ENCODE assay signal across 13 cellular contexts in genomic region chr1:23402286-23403037, GRCh38. TPM values are rescaled to one million over a fixed set of nuclear protein-coding genes. Genes with fewer than 3 reads are reported as not detected.
A peak's percentile ranks its signal among the peaks of the same experiment; 100 is the strongest.
DNase-seq lines count a peak whose midpoint lies in the region; ATAC-seq and TF ChIP-seq lines count a peak whose summit lies in the region.
"Had no signal": no experiment of that assay in that cellular context is flagged by ENCODE, and none has a peak within 500 bp of the region (broad histone marks: within the 10 kb centered on the region; RNA-seq: fewer than 3 reads in every experiment).

No MANE protein-coding gene starts in this region.

- no peak overlapping the region for H3K18ac ChIP-seq in trophoblast cell (ENCODE audit: low read length)

- H4K8ac ChIP-seq in trophoblast cell (ENCODE audit: low read depth, low read length) = no peak overlapping the region

- H3K27me3 ChIP-seq in PC-9 (ENCODE audit: insufficient read depth, low read depth) (no peaks in the 10 kb centered on the region), esophagus muscularis mucosa (no peaks in the 10 kb centered on the region), trophoblast cell (ENCODE audit: insufficient read depth, low read length) (no peaks in the 10 kb centered on the region)

- H2AFZ ChIP-seq in PC-9 (0 out of 2 replicates have a peak overlapping the region, but pooled peaks have one; percentile 57), trophoblast cell (ENCODE audit: insufficient read depth, low read length, poor library complexity) (no peak overlapping the region)
- H2AFZ ChIP-seq: parathyroid adenoma had no signal

- H3K4ac ChIP-seq in trophoblast cell (ENCODE audit: low read depth, low read length) = no peak overlapping the region

- H2BK120ac ChIP-seq in trophoblast cell (ENCODE audit: insufficient read depth, low read length, poor library complexity) = no peak overlapping the region

- H3K14ac ChIP-seq in trophoblast cell (ENCODE audit: low read length) = no peak overlapping the region

- no peak for TF ChIP-seq POLR2A in esophagus muscularis mucosa (IDR thresholded peaks at IDR 0.05; ENCODE audit: low read depth)

- no peaks in the 10 kb centered on the region for H3K9me2 ChIP-seq in PC-9 (ENCODE audit: insufficient read depth)

- ATAC-seq in HG03432 (IDR thresholded peaks at IDR 0.05; ENCODE audit: unreplicated experiment) = no peak
- no peak for ATAC-seq in GM21717 (IDR thresholded peaks at IDR 0.05; ENCODE audit: unreplicated experiment)
- ATAC-seq in HG02623 (IDR thresholded peaks at IDR 0.05; ENCODE audit: unreplicated experiment) = no peak

- no peaks in the 10 kb centered on the region for H3K36me3 ChIP-seq in PC-9 (ENCODE audit: low read depth)
- H3K36me3 ChIP-seq in esophagus muscularis mucosa = peaks cover 0 to 34% (median 0%) of the 10 kb centered on the region in 4 donors
- no peaks in the 10 kb centered on the region for H3K36me3 ChIP-seq in trophoblast cell (ENCODE audit: control insufficient read depth in 1 of 2, insufficient read depth in 2 of 2, low read length in 2 of 2)

- TF ChIP-seq CTCF in PC-9 (conservative IDR thresholded peaks at IDR 0.05) (no peak), esophagus muscularis mucosa (IDR thresholded peaks at IDR 0.05) (no peak)

- intact Hi-C loops in PC-9 (cut with micrococcal nuclease; ENCODE audit: unreplicated experiment) (loop anchor here (1.0 to 5.0 kb wide), 3 partner anchors 25 to 75 kb away; no protein-coding TSS in a partner anchor), esophagus muscularis mucosa (cut with DNase I) (loop anchor here (5.0 kb wide), 1 partner anchor 35 kb away; the partner anchor contains the start of gene ZNF436)

- no peaks in the 10 kb centered on the region for H4K20me1 ChIP-seq in PC-9 (ENCODE audit: insufficient read depth)

- no peak overlapping the region for H3K23ac ChIP-seq in trophoblast cell (ENCODE audit: low read length)

- no peak for TF ChIP-seq EP300 in esophagus muscularis mucosa (IDR thresholded peaks at IDR 0.05)

- peak overlapping the region; percentile 71 for H3K4me2 ChIP-seq in PC-9
- no peak overlapping the region for H3K4me2 ChIP-seq in trophoblast cell (ENCODE audit: low read length)

- no peak overlapping the region for H3K9ac ChIP-seq in trophoblast cell (ENCODE audit: low read length)
- H3K9ac ChIP-seq: parathyroid adenoma had no signal

- H3K79me2 ChIP-seq in PC-9 (ENCODE audit: low read depth) (no peaks in the 10 kb centered on the region), trophoblast cell (ENCODE audit: control insufficient read depth, insufficient read depth, low read length, poor library complexity) (no peaks in the 10 kb centered on the region)
- H3K79me2 ChIP-seq: parathyroid adenoma had no signal

- no peaks in the 10 kb centered on the region for H3K79me1 ChIP-seq in trophoblast cell (ENCODE audit: low read length)

- no peak overlapping the region for H4K12ac ChIP-seq in trophoblast cell (ENCODE audit: low read depth, low read length)

- H3K4me3 ChIP-seq in PC-9 = no peak overlapping the region
- no peak overlapping the region for H3K4me3 ChIP-seq in esophagus muscularis mucosa
- no peak overlapping the region for H3K4me3 ChIP-seq in trophoblast cell (ENCODE audit: low read depth, low read length)

- DNase-seq in Daoy (ENCODE audit: low read depth) = peak; percentile 51
- no peak for DNase-seq in PC-9
- DNase-seq in esophagus muscularis mucosa (ENCODE audit: extremely low spot score) = no peak
- DNase-seq in trophoblast cell = no peak
- no peak for DNase-seq in hippocampal formation (lab: John Stamatoyannopoulos, UW)
- DNase-seq: activated naive CD4-positive, alpha-beta T cell treated with anti-CD3 and anti-CD28 coated beads for 36 hours; effector CD8-positive, alpha-beta T cell; immature natural killer cell; NCI-H2171 treated with DMSO at 0.1 percent for 48 hours had no signal

- H3K27ac ChIP-seq in PC-9 (peak overlapping the region; percentile 73), esophagus muscularis mucosa (replicated peaks in 1 of 4) (peak overlapping the region; percentile 30 to 75 (median 66)), trophoblast cell (ENCODE audit: low read depth, low read length) (no peak overlapping the region)

- no peak overlapping the region for H2BK12ac ChIP-seq in trophoblast cell (ENCODE audit: low read length)

- BruUV-seq in PC-9 (replicated peaks; lab: Mats Ljungman, UMichigan) = no TSS peak

- H2BK5ac ChIP-seq in trophoblast cell (ENCODE audit: low read depth, low read length, poor library complexity) = no peak overlapping the region

- POLR2A ChIA-PET in PC-9 (lab: Charles Lee; ENCODE audit: unreplicated experiment) = interaction anchor here (1.1 kb wide), 1 partner anchor 33 kb away, joined by 6 read pairs; the partner anchor contains the start of gene ZNF436

- no peak overlapping the region for H2AK5ac ChIP-seq in trophoblast cell (ENCODE audit: low read length)

- H4K91ac ChIP-seq in trophoblast cell (ENCODE audit: low read depth, low read length) = peak overlapping the region; percentile 33

- H3K9me3 ChIP-seq in PC-9 (ENCODE audit: insufficient read depth, low read depth) = no peaks in the 10 kb centered on the region
- H3K9me3 ChIP-seq in esophagus muscularis mucosa = no peaks in the 10 kb centered on the region
- no peaks in the 10 kb centered on the region for H3K9me3 ChIP-seq in trophoblast cell (ENCODE audit: insufficient read depth, low read depth, low read length)

- 68% methylated on average over 11 of the region's 11 CpGs for WGBS in esophagus muscularis mucosa
- no CpG with 5 or more reads among the region's 11 CpGs for WGBS in trophoblast cell (ENCODE audit: extremely low coverage, insufficient coverage, insufficient read length)

- H3F3A ChIP-seq in PC-9 (ENCODE audit: insufficient read depth, low read depth) = peaks cover 23% of the 10 kb centered on the region

- CTCF ChIA-PET in PC-9 (lab: Charles Lee) = interaction anchor here (0.9 kb wide), 1 partner anchor 31 kb away, joined by 3 read pairs; no protein-coding TSS in a partner anchor

- H3K4me1 ChIP-seq in PC-9 (replicated peaks; ENCODE audit: insufficient read depth) (peaks cover 31% of the 10 kb centered on the region), esophagus muscularis mucosa (peaks cover 31 to 49% (median 42%) of the 10 kb centered on the region in 4 donors), trophoblast cell (ENCODE audit: control insufficient read depth in 1 of 2, insufficient read depth in 2 of 2, low read length in 2 of 2) (peaks cover 9 to 10% of the 10 kb centered on the region in 2 experiments)

RNA-seq across cellular contexts. Expression of gene TCEA3, which starts 22.1 kb away (rescaled TPM):
- 1.7 and 4.3 TPM in 2 replicates for total RNA-seq in Daoy (2014; rRNA removed; shearing (Covaris generic))
- total RNA-seq in PC-9 (2021) = 2.7 and 3.5 TPM in 2 replicates
- 10 to 100 TPM; 16.7 to 24.1 (median 20.9) TPM for total RNA-seq in esophagus muscularis mucosa
- polyA plus RNA-seq in trophoblast cell (2013) = 0.56 and 0.59 TPM in 2 replicates

RNA-seq across cellular contexts. Expression of gene ZNF436, which starts 32.8 kb away (rescaled TPM):
- 9.4 and 12.9 TPM in 2 replicates for total RNA-seq in Daoy (2014; rRNA removed; shearing (Covaris generic))
- total RNA-seq in PC-9 (2021) = 12.2 and 14.0 TPM in 2 replicates
- 10 to 100 TPM; 13.7 to 36.8 (median 16.4) TPM for total RNA-seq in esophagus muscularis mucosa
- polyA plus RNA-seq in trophoblast cell (2013) = 11.8 and 11.9 TPM in 2 replicates

RNA-seq across cellular contexts. Expression of gene HNRNPR, which starts 58.4 kb away (rescaled TPM):
- total RNA-seq in Daoy (2014; rRNA removed; shearing (Covaris generic)) = 196 and 221 TPM in 2 replicates
- total RNA-seq in PC-9 (2021) = 149 and 198 TPM in 2 replicates
- 10 to 100 TPM; 59.8 to 75.7 (median 69.4) TPM for total RNA-seq in esophagus muscularis mucosa
- 169 and 175 TPM in 2 replicates for polyA plus RNA-seq in trophoblast cell (2013)
